Comparison of ENCODE assay signal across 8 cellular contexts in genomic region chr10:77837248-77837924, GRCh38.
DNase-seq lines count a peak whose midpoint lies in the region; ATAC-seq and TF ChIP-seq lines count a peak whose summit lies in the region.

No MANE protein-coding gene starts in this region.

- H3K79me2 ChIP-seq in fibroblast of lung (ENCODE audit: control insufficient read depth, insufficient read depth, low read length) = no peaks in the 10 kb centered on the region

- no peaks in the 10 kb centered on the region for H3K9me3 Mint-ChIP-seq in activated CD8-positive, alpha-beta T cell treated with anti-CD3 and anti-CD28 coated beads for 36 hours

- no peaks in the 10 kb centered on the region for H3K27me3 Mint-ChIP-seq in activated CD8-positive, alpha-beta T cell treated with anti-CD3 and anti-CD28 coated beads for 36 hours

- H3K4me3 Mint-ChIP-seq in activated CD8-positive, alpha-beta T cell treated with anti-CD3 and anti-CD28 coated beads for 36 hours = no peak overlapping the region

- H3K9me3 ChIP-seq in A673 (ENCODE audit: low read depth, low read length, poor library complexity, severe bottlenecking) = no peaks in the 10 kb centered on the region
- no peaks in the 10 kb centered on the region for H3K9me3 ChIP-seq in fibroblast of lung (ENCODE audit: control insufficient read depth, insufficient read depth, low read depth, low read length)
- H3K9me3 ChIP-seq in prostate gland = no peaks in the 10 kb centered on the region

- DNase-seq in A673 (ENCODE audit: low spot score) (peak; percentile 83), NCI-H345 (lab: John Stamatoyannopoulos, UW) (peak; percentile 61), fibroblast of lung (ENCODE audit: low read depth in 2 of 2) (peak; percentile 39 to 66), prostate gland (ENCODE audit: low spot score) (no peak)
- DNase-seq in activated CD8-positive, alpha-beta T cell treated with anti-CD3 and anti-CD28 coated beads for 36 hours = peak; percentile 89
- DNase-seq in stimulated activated CD4-positive, alpha-beta T cell treated with anti-CD3 and anti-CD28 coated beads, Interleukin-1b, Interleukin-23, amount 100 ng/mL, for 4 hours (ENCODE audit: low read depth in 2 of 2) = peak; percentile 22 to 31

- H3K4me2 ChIP-seq in fibroblast of lung (ENCODE audit: extremely low read depth, insufficient read depth, low read length) = no peak overlapping the region

- H3K4me1 Mint-ChIP-seq in activated CD8-positive, alpha-beta T cell treated with anti-CD3 and anti-CD28 coated beads for 36 hours (ENCODE audit: low read depth) = peaks cover 6% of the 10 kb centered on the region

- H3K4me1 ChIP-seq in A673 (ENCODE audit: insufficient read depth, low read length, poor library complexity, severe bottlenecking) (peaks cover 28% of the 10 kb centered on the region), fibroblast of lung (ENCODE audit: control insufficient read depth, extremely low read depth, insufficient read depth, low read length) (peaks cover 6% of the 10 kb centered on the region), prostate gland (replicated peaks) (no peaks in the 10 kb centered on the region)

- H3K4me3 ChIP-seq in A673 (ENCODE audit: low read depth, low read length, poor library complexity, severe bottlenecking) (no peak overlapping the region), fibroblast of lung (replicated peaks in 1 of 4; ENCODE audit: control extremely low read depth in 1 of 4, insufficient read depth in 1 of 4, low read depth in 3 of 4, low read length in 4 of 4) (no peak overlapping the region), prostate gland (no peak overlapping the region)

- H3K36me3 ChIP-seq in A673 (ENCODE audit: insufficient read depth, low read length, poor library complexity, severe bottlenecking) (no peaks in the 10 kb centered on the region), fibroblast of lung (ENCODE audit: control insufficient read depth, insufficient read depth, low read length) (peaks cover 28% of the 10 kb centered on the region), prostate gland (peaks cover 5 to 24% of the 10 kb centered on the region in 2 donors)

- TF ChIP-seq CTCF in A673 (conservative IDR thresholded peaks at IDR 0.05; ENCODE audit: low read depth, low read length) = peak; percentile 68
- peak; percentile 33 for TF ChIP-seq CTCF in activated CD8-positive, alpha-beta T cell treated with anti-CD3 and anti-CD28 coated beads for 36 hours (IDR thresholded peaks at IDR 0.05)
- TF ChIP-seq CTCF in fibroblast of lung (conservative IDR thresholded peaks at IDR 0.05 in 1 of 2, IDR thresholded peaks at IDR 0.05 in 1 of 2; ENCODE audit: low read depth in 1 of 2, low read length in 2 of 2) = peak in 1 of 2 donors; percentile 35
- no peak for TF ChIP-seq CTCF in prostate gland (IDR thresholded peaks at IDR 0.05)

- POLR2A ChIA-PET in A673 (lab: Charles Lee; ENCODE audit: low non-redundant PET) = no interaction called here
- POLR2A ChIA-PET in activated CD8-positive, alpha-beta T cell treated with anti-CD3 and anti-CD28 coated beads for 36 hours (lab: Charles Lee) = interaction anchor here (1.5 kb wide), 1 partner anchor 196 kb away, joined by 3 read pairs; the partner anchor contains the start of gene RPS24

- H3K27me3 ChIP-seq in A673 (replicated peaks; ENCODE audit: insufficient read depth, low read depth, low read length, poor library complexity) = no peaks in the 10 kb centered on the region
- H3K27me3 ChIP-seq in fibroblast of lung (ENCODE audit: control insufficient read depth, insufficient read depth, low read length) = no peaks in the 10 kb centered on the region
- H3K27me3 ChIP-seq in prostate gland (replicated peaks; ENCODE audit: insufficient read depth) = no peaks in the 10 kb centered on the region

- peak; percentile 90 for ATAC-seq in GM18873 (IDR thresholded peaks at IDR 0.05; ENCODE audit: low FRiP score, unreplicated experiment)
- peak; percentile 92 for ATAC-seq in HG03095 (IDR thresholded peaks at IDR 0.05; ENCODE audit: unreplicated experiment)
- peak; percentile 91 for ATAC-seq in activated CD8-positive, alpha-beta T cell treated with anti-CD3 and anti-CD28 coated beads for 36 hours

- H3K27ac Mint-ChIP-seq in activated CD8-positive, alpha-beta T cell treated with anti-CD3 and anti-CD28 coated beads for 36 hours = no peak overlapping the region

- H3K27ac ChIP-seq in A673 (ENCODE audit: low read depth, low read length, poor library complexity, severe bottlenecking) (peak overlapping the region; percentile 79), fibroblast of lung (ENCODE audit: insufficient read depth, low read length) (no peak overlapping the region), prostate gland (peak overlapping the region in 1 of 2 donors; percentile 34)

- WGBS in prostate gland = 73% methylated on average over 10 of the region's 10 CpGs

- intact Hi-C loops in A673 (cut with micrococcal nuclease; ENCODE audit: unreplicated experiment) (loop anchor here (2.0 to 10.0 kb wide), 2 partner anchors 191 to 673 kb away; partner anchors contain the start of gene POLR3A), prostate gland (cut with DNase I) (no loop called here)
- intact Hi-C loops in activated CD8-positive, alpha-beta T cell treated with anti-CD3 and anti-CD28 coated beads for 36 hours (cut with micrococcal nuclease) = loop anchor here (5.0 kb wide), 1 partner anchor 120 kb away; no protein-coding TSS in a partner anchor

- H2AFZ ChIP-seq in fibroblast of lung (ENCODE audit: low read length) = no peak overlapping the region

- BruUV-seq in A673 (replicated peaks; lab: Mats Ljungman, UMichigan) = no TSS peak

- H3K9ac ChIP-seq in fibroblast of lung (ENCODE audit: insufficient read depth, low read length) = no peak overlapping the region

- no peaks in the 10 kb centered on the region for H4K20me1 ChIP-seq in fibroblast of lung (ENCODE audit: control insufficient read depth, extremely low read depth, insufficient read depth, low read length)

- no peaks in the 10 kb centered on the region for H3K36me3 Mint-ChIP-seq in activated CD8-positive, alpha-beta T cell treated with anti-CD3 and anti-CD28 coated beads for 36 hours (ENCODE audit: low read depth)

- no peak for TF ChIP-seq POLR2A in prostate gland (IDR thresholded peaks at IDR 0.05)

- CTCF ChIA-PET in A673 (lab: Charles Lee) = interaction anchor here (0.6 to 1.8 kb wide), 3 partner anchors 8 to 137 kb away, joined by 3 to 7 read pairs (median 4); no protein-coding TSS in a partner anchor
- CTCF ChIA-PET in activated CD8-positive, alpha-beta T cell treated with anti-CD3 and anti-CD28 coated beads for 36 hours (lab: Charles Lee) = interaction anchor here (0.6 to 3.8 kb wide), 7 partner anchors 15 to 126 kb away, joined by 3 to 24 read pairs (median 6); no protein-coding TSS in a partner anchor

Comparison
In these comparisons a context has a peak if more than half of its experiments do, and no peak if none do; other contexts are left out.
1. CTCF ChIP-seq: peak in A673 (single experiment) and activated CD8-positive, alpha-beta T cell treated with anti-CD3 and anti-CD28 coated beads for 36 hours (single experiment); none in prostate gland (0 of 4).
2. Peak in every context shown above with its lines, with median percentiles within 50 percentile points of each other: ATAC-seq.